Comparison of ENCODE assay signal across 10 cellular contexts in the genomic region with DNA sequence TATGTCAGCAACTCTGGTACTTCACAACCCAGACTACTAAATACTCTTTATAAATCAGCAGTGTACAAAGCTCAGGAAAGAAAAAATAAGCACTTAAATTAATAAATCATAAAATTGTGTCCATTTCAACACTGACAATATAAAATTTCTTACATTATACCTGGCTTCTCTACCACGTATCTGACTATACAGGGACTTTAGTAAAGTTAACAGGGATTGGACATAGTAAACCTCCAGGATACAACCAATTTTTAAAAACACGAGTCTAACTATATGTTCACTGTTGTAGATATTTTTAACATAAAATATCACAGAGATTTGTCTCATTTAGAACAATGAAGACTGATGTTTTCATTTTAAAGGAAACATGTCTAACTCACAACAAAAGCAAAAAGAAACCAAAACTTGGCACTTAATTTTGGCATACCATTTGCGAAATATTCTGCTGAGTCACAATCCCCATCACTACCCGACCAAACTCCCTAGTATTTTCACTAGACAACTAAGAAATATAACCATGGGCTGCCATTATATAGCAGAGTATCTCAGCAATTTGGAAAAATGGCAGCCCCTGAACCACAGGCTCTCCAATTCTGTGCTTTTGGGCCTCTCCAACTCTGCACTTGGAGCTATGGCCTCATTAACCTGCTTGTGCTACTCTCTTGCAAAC. TPM values are rescaled to one million over a fixed set of nuclear protein-coding genes. Genes with fewer than 3 reads are reported as not detected.
DNase-seq lines count a peak whose midpoint lies in the region; ATAC-seq and TF ChIP-seq lines count a peak whose summit lies in the region.
"Had no signal": no experiment of that assay in that cellular context is flagged by ENCODE, and none has a peak within 500 bp of the region (broad histone marks: within the 10 kb centered on the region; RNA-seq: fewer than 3 reads in every experiment).

No MANE protein-coding gene starts in this region.

- H4K20me1 ChIP-seq in fibroblast of lung (ENCODE audit: control insufficient read depth, extremely low read depth, insufficient read depth, low read length): no peaks in the 10 kb centered on the region

- H3K36me3 ChIP-seq in fibroblast of lung (ENCODE audit: control insufficient read depth, insufficient read depth, low read length): no peaks in the 10 kb centered on the region

- no peaks in the 10 kb centered on the region for H3K9me3 ChIP-seq in fibroblast of lung (ENCODE audit: control insufficient read depth, insufficient read depth, low read depth, low read length)

- H3K4me2 ChIP-seq in fibroblast of lung (ENCODE audit: extremely low read depth, insufficient read depth, low read length): peak overlapping the region; percentile 44

- H3K27me3 ChIP-seq in fibroblast of lung (ENCODE audit: control insufficient read depth, insufficient read depth, low read length): no peaks in the 10 kb centered on the region

- no peak for DNase-seq in activated T-cell treated with anti-CD3 and anti-CD28 coated beads, Interleukin-2, amount 50 U/mL, for 24 hours
- DNase-seq in activated T-cell treated with anti-CD3 and anti-CD28 coated beads for 4 hours (no peak), fibroblast of lung (ENCODE audit: low read depth in 2 of 2) (peak; percentile 61 to 65), GM19240 (ENCODE audit: insufficient read length, low spot score) (no peak)
- no peak for DNase-seq in activated CD4-positive, alpha-beta T cell treated with anti-CD3 and anti-CD28 coated beads for 1 hour
- DNase-seq: OCI-M1 had no signal

- peaks cover 5% of the 10 kb centered on the region for H3K4me1 ChIP-seq in fibroblast of lung (ENCODE audit: control insufficient read depth, extremely low read depth, insufficient read depth, low read length)

- no peaks in the 10 kb centered on the region for H3K79me2 ChIP-seq in fibroblast of lung (ENCODE audit: control insufficient read depth, insufficient read depth, low read length)

- no peaks in the 10 kb centered on the region for H3K27me3 Mint-ChIP-seq in activated T-cell treated with anti-CD3 and anti-CD28 coated beads, Interleukin-2, amount 50 U/mL, for 24 hours
- no peaks in the 10 kb centered on the region for H3K27me3 Mint-ChIP-seq in T-helper 1 cell treated with Interleukin-12 subunit alpha and Interleukin-12 subunit beta and Interleukin-4 antibody, amounts not matched to agents 30 μg/mL and 1 μg/mL, for 36 hours (ENCODE audit: low read depth)

- TF ChIP-seq CTCF in fibroblast of lung (conservative IDR thresholded peaks at IDR 0.05 in 1 of 2, IDR thresholded peaks at IDR 0.05 in 1 of 2; ENCODE audit: low read depth in 1 of 2, low read length in 2 of 2): no peak

- H3K4me3 ChIP-seq in fibroblast of lung (replicated peaks in 1 of 4; ENCODE audit: control extremely low read depth in 1 of 4, insufficient read depth in 1 of 4, low read depth in 3 of 4, low read length in 4 of 4): peak overlapping the region in 2 of 4 experiments; percentile 11 to 25

- H3K36me3 Mint-ChIP-seq in activated T-cell treated with anti-CD3 and anti-CD28 coated beads, Interleukin-2, amount 50 U/mL, for 24 hours (ENCODE audit: low read depth): peaks cover 11% of the 10 kb centered on the region
- H3K36me3 Mint-ChIP-seq in T-helper 1 cell treated with Interleukin-12 subunit alpha and Interleukin-12 subunit beta and Interleukin-4 antibody, amounts not matched to agents 30 μg/mL and 1 μg/mL, for 36 hours (ENCODE audit: low read depth): peaks cover 14% of the 10 kb centered on the region

- no peak overlapping the region for H3K9ac ChIP-seq in fibroblast of lung (ENCODE audit: insufficient read depth, low read length)

- peak overlapping the region; percentile 86 for H3K27ac Mint-ChIP-seq in activated T-cell treated with anti-CD3 and anti-CD28 coated beads, Interleukin-2, amount 50 U/mL, for 24 hours
- H3K27ac Mint-ChIP-seq in T-helper 1 cell treated with Interleukin-12 subunit alpha and Interleukin-12 subunit beta and Interleukin-4 antibody, amounts not matched to agents 30 μg/mL and 1 μg/mL, for 36 hours: peak overlapping the region; percentile 89

- ATAC-seq in HG03045 (IDR thresholded peaks at IDR 0.05; ENCODE audit: unreplicated experiment): no peak

- peaks cover 39% of the 10 kb centered on the region for H3K4me1 Mint-ChIP-seq in activated T-cell treated with anti-CD3 and anti-CD28 coated beads, Interleukin-2, amount 50 U/mL, for 24 hours (ENCODE audit: low read depth)
- H3K4me1 Mint-ChIP-seq in T-helper 1 cell treated with Interleukin-12 subunit alpha and Interleukin-12 subunit beta and Interleukin-4 antibody, amounts not matched to agents 30 μg/mL and 1 μg/mL, for 36 hours (ENCODE audit: low read depth): peaks cover 13% of the 10 kb centered on the region

- H3K9me3 Mint-ChIP-seq in activated T-cell treated with anti-CD3 and anti-CD28 coated beads, Interleukin-2, amount 50 U/mL, for 24 hours: peaks cover 10% of the 10 kb centered on the region
- H3K9me3 Mint-ChIP-seq in T-helper 1 cell treated with Interleukin-12 subunit alpha and Interleukin-12 subunit beta and Interleukin-4 antibody, amounts not matched to agents 30 μg/mL and 1 μg/mL, for 36 hours: peaks cover 10% of the 10 kb centered on the region

- H2AFZ ChIP-seq in fibroblast of lung (ENCODE audit: low read length): peak overlapping the region; percentile 85

- H3K4me3 Mint-ChIP-seq in activated T-cell treated with anti-CD3 and anti-CD28 coated beads, Interleukin-2, amount 50 U/mL, for 24 hours: peak overlapping the region; percentile 53
- peak overlapping the region; percentile 68 for H3K4me3 Mint-ChIP-seq in T-helper 1 cell treated with Interleukin-12 subunit alpha and Interleukin-12 subunit beta and Interleukin-4 antibody, amounts not matched to agents 30 μg/mL and 1 μg/mL, for 36 hours

- H3K27ac ChIP-seq in fibroblast of lung (ENCODE audit: insufficient read depth, low read length): peak overlapping the region; percentile 22
- peak overlapping the region; percentile 50 for H3K27ac ChIP-seq in temporal lobe (ENCODE audit: low read depth, low read length)
- H3K27ac ChIP-seq: C4-2B had no signal

RNA-seq across cellular contexts. Expression of a gene that starts 14.4 kb away (rescaled TPM):
- total RNA-seq in fibroblast of lung (0.51 and 1.2 TPM in 2 replicates), temporal lobe (55.1 TPM)
- polyA plus RNA-seq in fibroblast of lung: 0.61 and 0.88 TPM in 2 replicates
- 0.23 and 0.50 TPM in 2 replicates for polyA plus RNA-seq in fibroblast of lung (2012)
- 0.20 and 0.22 TPM in 2 replicates for polyA minus RNA-seq in fibroblast of lung (ENCODE audit: low replicate concordance)

Comparison
In these comparisons a context has a peak if more than half of its experiments do, and no peak if none do; other contexts are left out.
1. DNase-seq: peak in fibroblast of lung (2 of 2); none in activated T-cell treated with anti-CD3 and anti-CD28 coated beads, Interleukin-2, amount 50 U/mL, for 24 hours (single experiment), activated T-cell treated with anti-CD3 and anti-CD28 coated beads for 4 hours (single experiment), activated CD4-positive, alpha-beta T cell treated with anti-CD3 and anti-CD28 coated beads for 1 hour (single experiment) and GM19240 (single experiment).
2. RNA of a gene that starts 14.4 kb away (total RNA-seq): 55.1 TPM in temporal lobe (single experiment); 0.51 to 1.2 TPM in fibroblast of lung; every median in the first group is over 10 times any median in the second.